Comparison of ENCODE assay signal across 24 cellular contexts in genomic region chr13:50037788-50038187, GRCh38. TPM values are rescaled to one million over a fixed set of nuclear protein-coding genes. Genes with fewer than 3 reads are reported as not detected.
"Had no signal": no experiment of that assay in that cellular context is flagged by ENCODE, and none has a peak within 500 bp of the region (broad histone marks: within the 10 kb centered on the region; RNA-seq: fewer than 3 reads in every experiment).

No MANE protein-coding gene starts in this region.

- H3K4me1 ChIP-seq: esophagus squamous epithelium, pancreas, suprapubic skin, thyroid gland, uterus had no signal

- H3K27me3 Mint-ChIP-seq: dendritic cell treated with granulocyte-macrophage colony-stimulating factor and Interleukin-4, amounts not matched to agents 40 ng/mL and 50 ng/mL, for 4 days; effector memory CD8-positive, alpha-beta T cell; naive B cell; progenitor cell of endocrine pancreas; type B pancreatic cell had no signal

- H3K4me3 ChIP-seq: esophagus squamous epithelium, hepatocyte, lung, pancreas, smooth muscle cell, suprapubic skin, thyroid gland, uterus had no signal

- H3K4me1 Mint-ChIP-seq: nephron had no signal

- H3K27ac Mint-ChIP-seq: dendritic cell treated with granulocyte-macrophage colony-stimulating factor and Interleukin-4, amounts not matched to agents 40 ng/mL and 50 ng/mL, for 4 days; type B pancreatic cell had no signal

- DNase-seq: effector memory CD8-positive, alpha-beta T cell; esophagus squamous epithelium; foreskin melanocyte; head of caudate nucleus; left colon; left ventricle myocardium superior; mesenchymal stem cell; naive B cell; occipital lobe; pancreas; right cardiac atrium; stimulated activated CD4-positive, alpha-beta T cell treated with anti-CD3 and anti-CD28 coated beads, Interleukin-2, amount 100 ng/mL, for 48 hours; stimulated activated naive CD8-positive, alpha-beta T cell treated with anti-CD3 and anti-CD28 coated beads, Interleukin-15, Interleukin-2, amounts not matched to agents 100 U/mL and 50 U/mL, for 24 hours; thyroid gland; uterus had no signal

- H3K4me3 Mint-ChIP-seq: dendritic cell treated with granulocyte-macrophage colony-stimulating factor and Interleukin-4, amounts not matched to agents 40 ng/mL and 50 ng/mL, for 4 days; effector memory CD8-positive, alpha-beta T cell; naive B cell; nephron; type B pancreatic cell had no signal

- ATAC-seq: effector memory CD8-positive, alpha-beta T cell; left colon; left ventricle myocardium superior; pancreas; right cardiac atrium; stimulated activated naive CD8-positive, alpha-beta T cell treated with anti-CD3 and anti-CD28 coated beads, Interleukin-15, Interleukin-2, amounts not matched to agents 100 U/mL and 50 U/mL, for 24 hours had no signal

- H3K27me3 ChIP-seq: esophagus squamous epithelium, hepatocyte, pancreas, suprapubic skin, thyroid gland, uterus had no signal

- H3K9me3 Mint-ChIP-seq: dendritic cell treated with granulocyte-macrophage colony-stimulating factor and Interleukin-4, amounts not matched to agents 40 ng/mL and 50 ng/mL, for 4 days; effector memory CD8-positive, alpha-beta T cell; naive B cell; nephron; type B pancreatic cell had no signal

- H3K9me3 ChIP-seq: esophagus squamous epithelium, pancreas, suprapubic skin, thyroid gland, uterus had no signal

- H3K36me3 ChIP-seq: pancreas, thyroid gland, uterus had no signal

RNA-seq across cellular contexts. Expression of gene KCNRG, which starts 22.5 kb away (rescaled TPM):
- total RNA-seq: kidney epithelial cell had no signal
